Comparison of ENCODE assay signal across 29 cellular contexts in genomic region chr12:113805673-113806072, GRCh38.
DNase-seq lines count a peak whose midpoint lies in the region; ATAC-seq, FAIRE-seq and TF ChIP-seq lines count a peak whose summit lies in the region.
"Had no signal": no experiment of that assay in that cellular context is flagged by ENCODE, and none has a peak within 500 bp of the region (broad histone marks: within the 10 kb centered on the region; RNA-seq: fewer than 3 reads in every experiment).

No MANE protein-coding gene starts in this region.

- intact Hi-C loops in HepG2 (cut with micrococcal nuclease; ENCODE audit: unreplicated experiment): no loop called here
- intact Hi-C loops in right lobe of liver (cut with DNase I): no loop called here

- no peak for DNase-seq in HepG2 (ENCODE audit: low spot score)
- DNase-seq in right lobe of liver: no peak
- peak; percentile 37 for DNase-seq in chondrocyte (ENCODE audit: low spot score)
- peak; percentile 78 for DNase-seq in osteoblast (ENCODE audit: insufficient read length, low spot score, missing footprints)
- DNase-seq in stimulated activated effector memory CD8-positive, alpha-beta T cell treated with anti-CD3 and anti-CD28 coated beads, Interleukin-12 subunit alpha, Interleukin-12 subunit beta, amount 100 ng/mL, for 72 hours (ENCODE audit: low spot score in 2 of 2): no peak
- no peak for DNase-seq in activated effector memory CD4-positive, alpha-beta T cell treated with anti-CD3 and anti-CD28 coated beads, Interleukin-2, amount 50 U/mL, for 16 hours
- DNase-seq: 8988T; ACHN; BE2C; CD4-positive, alpha-beta memory T cell; CD4-positive, CD25-positive, alpha-beta regulatory T cell; CD8-positive, alpha-beta memory T cell; COR-L47; DMS 273 treated with DMSO at 0.1 percent for 48 hours; DMS153; DMS53; DMS79; DND-41; EL; GDM1 had no signal

- H3K9me3 Mint-ChIP-seq in chondrocyte (ENCODE audit: low read depth): peaks cover 10% of the 10 kb centered on the region
- H3K9me3 Mint-ChIP-seq in stimulated activated effector memory CD8-positive, alpha-beta T cell treated with anti-CD3 and anti-CD28 coated beads, Interleukin-12 subunit alpha, Interleukin-12 subunit beta, amount 100 ng/mL, for 72 hours: peaks cover 9% of the 10 kb centered on the region

- WGBS in HepG2 (ENCODE audit: low lambda C conversion rate): 93% methylated on average over 3 of the region's 5 CpGs
- WGBS in right lobe of liver (ENCODE audit: insufficient coverage, low coverage, low lambda C conversion rate, missing lambda C conversion rate): 100% methylated on average over 1 of the region's 5 CpGs

- H3K27ac ChIP-seq in HepG2 (ENCODE audit: extremely low read length, insufficient read depth, low read length): no peak overlapping the region
- no peak overlapping the region for H3K27ac ChIP-seq in right lobe of liver
- no peak overlapping the region for H3K27ac ChIP-seq in osteoblast (ENCODE audit: low read depth, low read length)
- H3K27ac ChIP-seq: BLaER1 had no signal

- H4K20me1 ChIP-seq in HepG2 (ENCODE audit: insufficient read depth, low read length) (no peaks in the 10 kb centered on the region), osteoblast (ENCODE audit: insufficient read depth, low read length) (no peaks in the 10 kb centered on the region)
- H4K20me1 ChIP-seq: BLaER1 had no signal

- in situ Hi-C loops in HepG2 (cut with HindIII; ENCODE audit: extremely low pct_ligation_motif_present, low pct_unique_long_range_greater_than_20kb): no loop called here

- no peak for ATAC-seq in HepG2
- no peak for ATAC-seq in right lobe of liver
- ATAC-seq in stimulated activated effector memory CD8-positive, alpha-beta T cell treated with anti-CD3 and anti-CD28 coated beads, Interleukin-12 subunit alpha, Interleukin-12 subunit beta, amount 100 ng/mL, for 72 hours: peak; percentile 19
- no peak for ATAC-seq in GM18511 (IDR thresholded peaks at IDR 0.05; ENCODE audit: unreplicated experiment)
- no peak for ATAC-seq in HG02852 (IDR thresholded peaks at IDR 0.05; ENCODE audit: unreplicated experiment)
- ATAC-seq: GM12878 had no signal

- no peak overlapping the region for H2AFZ ChIP-seq in HepG2 (ENCODE audit: low read length)
- no peak overlapping the region for H2AFZ ChIP-seq in osteoblast (ENCODE audit: low read length)

- H3K27ac Mint-ChIP-seq in chondrocyte (ENCODE audit: unreplicated experiment): no peak overlapping the region
- peak overlapping the region; percentile 35 for H3K27ac Mint-ChIP-seq in stimulated activated effector memory CD8-positive, alpha-beta T cell treated with anti-CD3 and anti-CD28 coated beads, Interleukin-12 subunit alpha, Interleukin-12 subunit beta, amount 100 ng/mL, for 72 hours
- H3K27ac Mint-ChIP-seq: CD14-positive monocyte; CD4-positive, CD25-positive, alpha-beta regulatory T cell; CD8-positive, alpha-beta memory T cell had no signal

- TF ChIP-seq CTCF in HepG2 (CRISPR knock-in tag; IDR thresholded peaks at IDR 0.05): no peak
- no peak for TF ChIP-seq CTCF in right lobe of liver (IDR thresholded peaks at IDR 0.05)
- no peak for TF ChIP-seq CTCF in chondrocyte (IDR thresholded peaks at IDR 0.05)
- TF ChIP-seq CTCF in osteoblast (IDR thresholded peaks at IDR 0.05; ENCODE audit: extremely low read depth, low read depth, low read length): no peak

- H3K9me3 ChIP-seq in HepG2 (ENCODE audit: low read length) (no peaks in the 10 kb centered on the region), right lobe of liver (no peaks in the 10 kb centered on the region), osteoblast (ENCODE audit: low read depth, low read length) (no peaks in the 10 kb centered on the region)
- H3K9me3 ChIP-seq: BE2C had no signal

- H3K27me3 Mint-ChIP-seq in chondrocyte (ENCODE audit: low read depth): peaks cover 4% of the 10 kb centered on the region
- H3K27me3 Mint-ChIP-seq: CD4-positive, alpha-beta memory T cell; CD4-positive, CD25-positive, alpha-beta regulatory T cell; CD8-positive, alpha-beta memory T cell had no signal

- FAIRE-seq in HepG2 (lab: Jason Lieb, UNC): no peak
- FAIRE-seq: A204.1, GM12878, GM12892, GM18507, GM19239 had no signal

- no peak for TF ChIP-seq EP300 in HepG2 (IDR thresholded peaks at IDR 0.05; ENCODE audit: low read depth in 2 of 2, low read length in 2 of 2)
- no peak for TF ChIP-seq EP300 in HepG2 (CRISPR knock-in tag; IDR thresholded peaks at IDR 0.05; ENCODE audit: borderline replicate concordance)

- BruUV-seq in HepG2 (replicated peaks; lab: Mats Ljungman, UMichigan): no TSS peak

- peaks cover 5% of the 10 kb centered on the region for H3K36me3 Mint-ChIP-seq in chondrocyte (ENCODE audit: low read depth)
- H3K36me3 Mint-ChIP-seq in stimulated activated effector memory CD8-positive, alpha-beta T cell treated with anti-CD3 and anti-CD28 coated beads, Interleukin-12 subunit alpha, Interleukin-12 subunit beta, amount 100 ng/mL, for 72 hours: peaks cover 8% of the 10 kb centered on the region

- CTCF ChIA-PET in HepG2 (lab: Yijun Ruan, JAX; ENCODE audit: low intra/inter-chr PET ratio, low total read pairs): no interaction called here

- H3K79me2 ChIP-seq in HepG2 (ENCODE audit: insufficient read depth, low read length) (no peaks in the 10 kb centered on the region), osteoblast (ENCODE audit: insufficient read depth, low read length) (no peaks in the 10 kb centered on the region)

- H3K36me3 ChIP-seq in HepG2 (replicated peaks in 1 of 2; ENCODE audit: control insufficient read depth in 1 of 2, insufficient read depth in 2 of 2, low read length in 2 of 2) (no peaks in the 10 kb centered on the region), right lobe of liver (no peaks in the 10 kb centered on the region), osteoblast (ENCODE audit: insufficient read depth, low read length) (no peaks in the 10 kb centered on the region)
- H3K36me3 ChIP-seq: BE2C, BLaER1 had no signal

- no peaks in the 10 kb centered on the region for H3K27me3 ChIP-seq in HepG2 (ENCODE audit: control insufficient read depth in 1 of 2, insufficient read depth in 2 of 2, low read length in 2 of 2)
- no peaks in the 10 kb centered on the region for H3K27me3 ChIP-seq in right lobe of liver
- H3K27me3 ChIP-seq in osteoblast (ENCODE audit: insufficient read depth, low read length): no peaks in the 10 kb centered on the region
- H3K27me3 ChIP-seq: BE2C, BLaER1 had no signal

- no peak for TF ChIP-seq RAD21 in HepG2 (CRISPR knock-in tag; IDR thresholded peaks at IDR 0.05)

- H3K4me1 ChIP-seq in HepG2 (ENCODE audit: insufficient read depth, low read length) (peaks cover 37% of the 10 kb centered on the region), right lobe of liver (no peaks in the 10 kb centered on the region), osteoblast (ENCODE audit: insufficient read depth, low read length) (no peaks in the 10 kb centered on the region)
- H3K4me1 ChIP-seq: BE2C had no signal

- no peak overlapping the region for H3K4me3 Mint-ChIP-seq in chondrocyte (ENCODE audit: unreplicated experiment)
- no peak overlapping the region for H3K4me3 Mint-ChIP-seq in stimulated activated effector memory CD8-positive, alpha-beta T cell treated with anti-CD3 and anti-CD28 coated beads, Interleukin-12 subunit alpha, Interleukin-12 subunit beta, amount 100 ng/mL, for 72 hours
- H3K4me3 Mint-ChIP-seq: CD14-positive monocyte; CD4-positive, alpha-beta memory T cell; CD8-positive, alpha-beta memory T cell had no signal

- POLR2A ChIA-PET in HepG2 (lab: Yijun Ruan, JAX): no interaction called here

- H3K4me3 ChIP-seq in HepG2 (replicated peaks in 1 of 3; ENCODE audit: insufficient read depth in 1 of 3, low read depth in 2 of 3, low read length in 3 of 3) (no peak overlapping the region), right lobe of liver (no peak overlapping the region), osteoblast (ENCODE audit: insufficient read depth, low read length) (no peak overlapping the region)
- H3K4me3 ChIP-seq: BLaER1, GM12878 had no signal

- no peak overlapping the region for H3K4me2 ChIP-seq in HepG2 (ENCODE audit: low read depth, low read length)
- H3K4me2 ChIP-seq in osteoblast (ENCODE audit: insufficient read depth, low read length): no peak overlapping the region
- H3K4me2 ChIP-seq: BLaER1 had no signal

- TF ChIP-seq POLR2A in HepG2 (IDR thresholded peaks at IDR 0.05; ENCODE audit: insufficient read depth in 1 of 2, low read depth in 2 of 2, low read length in 2 of 2) (no peak), right lobe of liver (IDR thresholded peaks at IDR 0.05) (no peak)

- no peak overlapping the region for H3K9ac ChIP-seq in HepG2 (ENCODE audit: insufficient read depth, low read depth, low read length)
- H3K9ac ChIP-seq: BLaER1 had no signal

- H3K4me1 Mint-ChIP-seq in chondrocyte (ENCODE audit: low read depth): no peaks in the 10 kb centered on the region
- no peaks in the 10 kb centered on the region for H3K4me1 Mint-ChIP-seq in stimulated activated effector memory CD8-positive, alpha-beta T cell treated with anti-CD3 and anti-CD28 coated beads, Interleukin-12 subunit alpha, Interleukin-12 subunit beta, amount 100 ng/mL, for 72 hours
- H3K4me1 Mint-ChIP-seq: CD14-positive monocyte; CD4-positive, alpha-beta memory T cell; CD4-positive, CD25-positive, alpha-beta regulatory T cell; CD8-positive, alpha-beta memory T cell had no signal

TF ChIP-seq in HepG2, 621 proteins besides CTCF, POLR2A, EP300 and RAD21:
- TF ChIP-seq CEBPB (IDR thresholded peaks at IDR 0.05; ENCODE audit: borderline replicate concordance, low read depth, low read length) (no peak), RBM22 (optimal IDR thresholded peaks at IDR 0.05; ENCODE audit: low read length) (peak; percentile 46)

Comparison
In these comparisons a context has a peak if more than half of its experiments do, and no peak if none do; other contexts are left out.
1. DNase-seq: peak in chondrocyte (single experiment) and osteoblast (single experiment); none in HepG2 (single experiment), right lobe of liver (0 of 3), stimulated activated effector memory CD8-positive, alpha-beta T cell treated with anti-CD3 and anti-CD28 coated beads, Interleukin-12 subunit alpha, Interleukin-12 subunit beta, amount 100 ng/mL, for 72 hours (0 of 2) and activated effector memory CD4-positive, alpha-beta T cell treated with anti-CD3 and anti-CD28 coated beads, Interleukin-2, amount 50 U/mL, for 16 hours (single experiment).